In the genomic region with DNA sequence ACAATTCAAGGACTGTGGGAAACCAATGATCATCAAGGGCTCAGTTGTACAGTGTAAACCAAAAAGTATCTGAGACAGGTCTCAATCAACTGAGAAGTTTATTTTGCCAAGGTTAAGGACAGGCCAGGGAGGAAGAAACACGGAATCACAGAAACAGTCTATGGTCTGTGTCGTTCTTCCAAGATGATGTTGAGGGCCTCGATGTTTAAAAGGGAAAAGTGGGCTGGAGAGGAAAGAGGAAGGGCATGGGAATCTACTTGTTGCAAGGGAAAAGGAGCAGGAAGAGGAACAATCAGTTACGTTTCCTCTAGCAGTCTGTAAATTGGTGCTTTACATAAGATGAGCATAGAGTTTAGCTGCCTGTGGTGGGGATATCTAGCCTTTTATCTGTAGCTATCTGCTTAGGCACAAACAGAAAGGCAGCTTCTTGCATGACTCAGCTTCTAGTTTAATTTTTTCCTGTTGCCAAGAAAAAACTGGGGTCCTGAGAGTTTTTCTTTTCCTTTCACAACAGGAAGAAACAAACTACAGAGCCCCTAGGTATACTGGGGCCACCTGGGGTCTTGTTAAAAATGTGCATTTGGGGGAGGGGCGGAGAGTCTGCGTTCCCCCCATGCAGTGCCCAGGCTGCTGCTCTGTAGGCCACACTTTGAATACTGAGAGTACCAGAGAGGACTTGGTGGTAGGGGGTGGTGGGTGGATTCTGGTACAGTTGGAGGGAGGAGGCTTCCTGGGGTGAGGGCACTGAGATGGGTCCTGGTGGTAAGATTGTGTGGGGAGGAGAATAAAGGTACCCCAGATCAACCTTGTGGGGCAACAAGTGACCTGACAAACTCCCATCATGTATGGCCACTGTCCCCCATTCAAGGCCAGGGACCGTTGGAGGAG, we compare ENCODE assay signal across 9 cellular contexts. TPM values are rescaled to one million over a fixed set of nuclear protein-coding genes. Genes with fewer than 3 reads are reported as not detected.
DNase-seq lines count a peak whose midpoint lies in the region; ATAC-seq lines count a peak whose summit lies in the region.
"Had no signal": no experiment of that assay in that cellular context is flagged by ENCODE, and none has a peak within 500 bp of the region (broad histone marks: within the 10 kb centered on the region; RNA-seq: fewer than 3 reads in every experiment).

No MANE protein-coding gene starts in this region.

- H2BK12ac ChIP-seq in neuronal stem cell (ENCODE audit: low read length) = no peak overlapping the region

- no peaks in the 10 kb centered on the region for H3K79me2 ChIP-seq in mesendoderm (ENCODE audit: control insufficient read depth, insufficient read depth, low read length)

- peak overlapping the region; percentile 92 for H3K27ac ChIP-seq in mesendoderm (ENCODE audit: low read depth, low read length)
- H3K27ac ChIP-seq in neuronal stem cell (replicated peaks; ENCODE audit: low read length) = no peak overlapping the region

- H3K9ac ChIP-seq in mesendoderm (ENCODE audit: low read length) (peak overlapping the region; percentile 53), neuronal stem cell (ENCODE audit: low read depth, low read length, poor library complexity) (no peak overlapping the region)

- H3K23ac ChIP-seq in mesendoderm (ENCODE audit: low read length) (no peak overlapping the region), neuronal stem cell (ENCODE audit: low read depth, low read length, poor library complexity) (no peak overlapping the region)

- WGBS in mesendoderm (ENCODE audit: extremely low coverage, insufficient coverage, low lambda C conversion rate) = no CpG with 5 or more reads among the region's 7 CpGs
- WGBS in neuronal stem cell (ENCODE audit: extremely low coverage in 2 of 2, insufficient read length in 2 of 2, insufficient replicate concordance in 1 of 2), 2 donors = no CpG with 5 or more reads among the region's 7 CpGs

- H3K18ac ChIP-seq in mesendoderm (ENCODE audit: low read length) = peak overlapping the region; percentile 94
- no peak overlapping the region for H3K18ac ChIP-seq in neuronal stem cell (ENCODE audit: low read length)

- peak overlapping the region; percentile 83 for H3K56ac ChIP-seq in mesendoderm (ENCODE audit: low read length)

- peak overlapping the region; percentile 59 for H4K5ac ChIP-seq in mesendoderm (ENCODE audit: low read length)

- H3K36me3 ChIP-seq in mesendoderm (ENCODE audit: control insufficient read depth, insufficient read depth, low read length) = no peaks in the 10 kb centered on the region
- H3K36me3 ChIP-seq in neuronal stem cell (replicated peaks in 1 of 2; ENCODE audit: control insufficient read depth in 2 of 2, insufficient read depth in 2 of 2, low read length in 2 of 2) = no peaks in the 10 kb centered on the region

- no peak overlapping the region for H4K8ac ChIP-seq in mesendoderm (ENCODE audit: low read depth, low read length)
- H4K8ac ChIP-seq in neuronal stem cell (ENCODE audit: low read depth, low read length) = no peak overlapping the region

- DNase-seq in Daoy (ENCODE audit: low read depth) (peak; percentile 73), M059J (ENCODE audit: low read depth) (peak; percentile 81), amniotic epithelial cell (ENCODE audit: low read depth) (peak; percentile 97), mesendoderm (peak; percentile 89), neuronal stem cell (ENCODE audit: low spot score) (no peak)
- DNase-seq: activated B cell treated with CpG ODN at 0.5 μM for 24 hours had no signal

- no peak overlapping the region for H3K14ac ChIP-seq in neuronal stem cell (ENCODE audit: low read length)

- H2BK5ac ChIP-seq in mesendoderm (ENCODE audit: low read length) = peak overlapping the region; percentile 90
- H2BK5ac ChIP-seq in neuronal stem cell (ENCODE audit: low read length) = no peak overlapping the region

- no peak overlapping the region for H2BK15ac ChIP-seq in mesendoderm (replicated peaks; ENCODE audit: low read depth)
- H2BK15ac ChIP-seq in neuronal stem cell (ENCODE audit: low read length) = no peak overlapping the region

- H2AK5ac ChIP-seq in mesendoderm (ENCODE audit: low read length) = peak overlapping the region; percentile 29
- no peak overlapping the region for H2AK5ac ChIP-seq in neuronal stem cell (ENCODE audit: low read depth, low read length)

- no peak overlapping the region for H2AFZ ChIP-seq in neuronal stem cell (ENCODE audit: low read length)

- H3K4me2 ChIP-seq in mesendoderm (ENCODE audit: low read length) = no peak overlapping the region
- no peak overlapping the region for H3K4me2 ChIP-seq in neuronal stem cell (ENCODE audit: insufficient read depth, low read length, poor library complexity, severe bottlenecking)

- H3K4me1 ChIP-seq in mesendoderm (ENCODE audit: control insufficient read depth, low read depth, low read length) (peaks cover 27% of the 10 kb centered on the region), neuronal stem cell (ENCODE audit: control insufficient read depth in 2 of 2, insufficient read depth in 1 of 2, low read depth in 1 of 2, low read length in 2 of 2) (peaks cover 12 to 35% of the 10 kb centered on the region in 2 donors)

- ATAC-seq in HG02840 (IDR thresholded peaks at IDR 0.05; ENCODE audit: low FRiP score, unreplicated experiment) (no peak), GM21526 (IDR thresholded peaks at IDR 0.05; ENCODE audit: low FRiP score, unreplicated experiment) (no peak), HG03457 (IDR thresholded peaks at IDR 0.05; ENCODE audit: unreplicated experiment) (no peak)

- H3K4me3 ChIP-seq in mesendoderm (ENCODE audit: low read length) = no peak overlapping the region
- no peak overlapping the region for H3K4me3 ChIP-seq in neuronal stem cell (ENCODE audit: low read length in 2 of 2)

- H3K27me3 ChIP-seq in mesendoderm (ENCODE audit: insufficient read depth, low read length, poor library complexity) (no peaks in the 10 kb centered on the region), neuronal stem cell (ENCODE audit: control insufficient read depth in 3 of 3, insufficient read depth in 3 of 3, low read depth in 1 of 3, low read length in 3 of 3) (peaks cover 2 to 31% (median 7%) of the 10 kb centered on the region in 3 experiments)

- H3K9me3 ChIP-seq in neuronal stem cell (replicated peaks in 1 of 2; ENCODE audit: control insufficient read depth in 2 of 2, insufficient read depth in 1 of 2, low read depth in 1 of 2, low read length in 2 of 2) = peaks cover 0 to 2% of the 10 kb centered on the region in 2 donors

- H3K79me1 ChIP-seq in mesendoderm (ENCODE audit: low read length) (no peaks in the 10 kb centered on the region), neuronal stem cell (ENCODE audit: low read depth, low read length) (peaks cover 2% of the 10 kb centered on the region)

- H2BK120ac ChIP-seq in mesendoderm (ENCODE audit: low read depth, low read length) (peak overlapping the region; percentile 50), neuronal stem cell (ENCODE audit: low read depth, low read length) (no peak overlapping the region)

- H3K4ac ChIP-seq in mesendoderm (ENCODE audit: low read depth, low read length) = peak overlapping the region; percentile 82
- H3K4ac ChIP-seq in neuronal stem cell (ENCODE audit: low read length) = no peak overlapping the region

- no peak overlapping the region for H4K91ac ChIP-seq in neuronal stem cell (ENCODE audit: low read depth, low read length, poor library complexity)

RNA-seq across cellular contexts. Expression of gene EZR, which starts 35.3 kb away (rescaled TPM):
- total RNA-seq in Daoy (2014; rRNA removed; shearing (Covaris generic)) = 314 and 325 TPM in 2 replicates
- 139 and 224 TPM in 2 replicates for total RNA-seq in M059J (2014; rRNA removed; shearing (Covaris generic))
- polyA plus RNA-seq in mesendoderm (2013, experiment 1 of 2) = 145 TPM
- polyA plus RNA-seq in mesendoderm (2013, experiment 2 of 2) = 153 TPM
- polyA plus RNA-seq in neuronal stem cell (2013, experiment 1 of 2) = 32.4 TPM
- polyA plus RNA-seq in neuronal stem cell (2013, experiment 2 of 2) = 32.9 TPM
